In the genomic region with DNA sequence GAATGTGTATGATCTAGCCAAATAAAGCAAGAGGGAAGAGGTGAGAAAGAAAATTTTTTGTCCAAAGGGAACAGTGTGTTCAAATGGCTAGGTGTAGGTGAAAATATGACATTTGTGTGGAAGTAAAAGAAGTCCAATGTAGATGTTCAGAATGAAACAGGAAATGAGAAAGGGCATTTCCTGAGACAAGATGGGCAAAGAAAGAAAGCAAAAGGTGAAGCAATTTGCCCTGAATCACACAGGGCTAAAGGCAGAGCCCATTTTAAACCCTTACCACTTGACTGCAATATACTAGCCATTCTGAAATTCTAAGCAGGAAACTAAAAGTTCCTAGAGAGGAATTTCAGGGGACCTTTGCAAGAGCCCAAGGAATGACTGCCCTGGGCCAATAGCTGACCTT, we compare ENCODE assay signal across 2 cellular contexts.
TF ChIP-seq lines count a peak whose summit lies in the region.

No MANE protein-coding gene starts in this region.

TF ChIP-seq in IMR-90, 13 proteins besides CTCF, POLR2A, EP300 and RAD21:
- no peak for TF ChIP-seq RFX5 (IDR thresholded peaks at IDR 0.05; ENCODE audit: low read depth, low read length)
- no peak for TF ChIP-seq NFE2L2 (IDR thresholded peaks at IDR 0.05; ENCODE audit: low read depth, low read length)
- TF ChIP-seq MXI1 (IDR thresholded peaks at IDR 0.05; ENCODE audit: borderline replicate concordance, low read depth, low read length), result no peak
- no peak for TF ChIP-seq USF2 (IDR thresholded peaks at IDR 0.05; ENCODE audit: low read depth, low read length)
- no peak for TF ChIP-seq RCOR1 (IDR thresholded peaks at IDR 0.05; ENCODE audit: insufficient replicate concordance, low read length)
- no peak for TF ChIP-seq SMC3 (IDR thresholded peaks at IDR 0.05; ENCODE audit: low read depth, low read length)
- TF ChIP-seq CHD1 (IDR thresholded peaks at IDR 0.05; ENCODE audit: low read depth, low read length), result no peak
- no peak for TF ChIP-seq CEBPB (IDR thresholded peaks at IDR 0.05; ENCODE audit: low read depth, low read length)
- no peak for TF ChIP-seq MAFK (IDR thresholded peaks at IDR 0.05; ENCODE audit: low read depth, low read length)
- TF ChIP-seq MAZ (IDR thresholded peaks at IDR 0.05; ENCODE audit: borderline replicate concordance, low read depth, low read length), result no peak
- no peak for TF ChIP-seq BHLHE40 (IDR thresholded peaks at IDR 0.05; ENCODE audit: low read depth, low read length)
- TF ChIP-seq FOS (IDR thresholded peaks at IDR 0.05; ENCODE audit: low read depth, low read length), result no peak
- TF ChIP-seq, protein P1, sequence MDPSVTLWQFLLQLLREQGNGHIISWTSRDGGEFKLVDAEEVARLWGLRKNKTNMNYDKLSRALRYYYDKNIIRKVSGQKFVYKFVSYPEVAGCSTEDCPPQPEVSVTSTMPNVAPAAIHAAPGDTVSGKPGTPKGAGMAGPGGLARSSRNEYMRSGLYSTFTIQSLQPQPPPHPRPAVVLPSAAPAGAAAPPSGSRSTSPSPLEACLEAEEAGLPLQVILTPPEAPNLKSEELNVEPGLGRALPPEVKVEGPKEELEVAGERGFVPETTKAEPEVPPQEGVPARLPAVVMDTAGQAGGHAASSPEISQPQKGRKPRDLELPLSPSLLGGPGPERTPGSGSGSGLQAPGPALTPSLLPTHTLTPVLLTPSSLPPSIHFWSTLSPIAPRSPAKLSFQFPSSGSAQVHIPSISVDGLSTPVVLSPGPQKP (IDR thresholded peaks at IDR 0.05; ENCODE audit: borderline replicate concordance, low read depth, low read length), result no peak
TF ChIP-seq in IMR-90: peak in this region for 0.

TF ChIP-seq in GM12878, 131 proteins besides CTCF, POLR2A, EP300 and RAD21:
- TF ChIP-seq, protein P2, sequence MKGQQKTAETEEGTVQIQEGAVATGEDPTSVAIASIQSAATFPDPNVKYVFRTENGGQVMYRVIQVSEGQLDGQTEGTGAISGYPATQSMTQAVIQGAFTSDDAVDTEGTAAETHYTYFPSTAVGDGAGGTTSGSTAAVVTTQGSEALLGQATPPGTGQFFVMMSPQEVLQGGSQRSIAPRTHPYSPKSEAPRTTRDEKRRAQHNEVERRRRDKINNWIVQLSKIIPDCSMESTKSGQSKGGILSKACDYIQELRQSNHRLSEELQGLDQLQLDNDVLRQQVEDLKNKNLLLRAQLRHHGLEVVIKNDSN (IDR thresholded peaks at IDR 0.05; ENCODE audit: borderline replicate concordance, extremely low read length, insufficient read depth, low read depth, low read length), result no peak
- no peak for TF ChIP-seq ATF3 (IDR thresholded peaks at IDR 0.05; ENCODE audit: borderline replicate concordance, extremely low read depth, low read depth, low read length)
- no peak for TF ChIP-seq ESRRA (IDR thresholded peaks at IDR 0.05; ENCODE audit: low read length)
- peak in 1 of 2 experiments; percentile 60; a peak in 1 of 4 replicates for TF ChIP-seq ETV6 (conservative IDR thresholded peaks at IDR 0.05 in 1 of 2, IDR thresholded peaks at IDR 0.05 in 1 of 2; ENCODE audit: borderline replicate concordance in 1 of 2, low read depth in 1 of 2)
- TF ChIP-seq NR2C2 (IDR thresholded peaks at IDR 0.05; ENCODE audit: borderline replicate concordance, control insufficient read depth, insufficient read length, low read depth), result no peak
- TF ChIP-seq STAT1 (conservative IDR thresholded peaks at IDR 0.05), result no peak
- TF ChIP-seq PML (IDR thresholded peaks at IDR 0.05; ENCODE audit: low read length), result no peak
- no peak for TF ChIP-seq STAT3 (IDR thresholded peaks at IDR 0.05; ENCODE audit: low read depth, low read length)
- TF ChIP-seq SREBF2 (IDR thresholded peaks at IDR 0.05; ENCODE audit: low read length), result no peak
- TF ChIP-seq, protein P3, sequence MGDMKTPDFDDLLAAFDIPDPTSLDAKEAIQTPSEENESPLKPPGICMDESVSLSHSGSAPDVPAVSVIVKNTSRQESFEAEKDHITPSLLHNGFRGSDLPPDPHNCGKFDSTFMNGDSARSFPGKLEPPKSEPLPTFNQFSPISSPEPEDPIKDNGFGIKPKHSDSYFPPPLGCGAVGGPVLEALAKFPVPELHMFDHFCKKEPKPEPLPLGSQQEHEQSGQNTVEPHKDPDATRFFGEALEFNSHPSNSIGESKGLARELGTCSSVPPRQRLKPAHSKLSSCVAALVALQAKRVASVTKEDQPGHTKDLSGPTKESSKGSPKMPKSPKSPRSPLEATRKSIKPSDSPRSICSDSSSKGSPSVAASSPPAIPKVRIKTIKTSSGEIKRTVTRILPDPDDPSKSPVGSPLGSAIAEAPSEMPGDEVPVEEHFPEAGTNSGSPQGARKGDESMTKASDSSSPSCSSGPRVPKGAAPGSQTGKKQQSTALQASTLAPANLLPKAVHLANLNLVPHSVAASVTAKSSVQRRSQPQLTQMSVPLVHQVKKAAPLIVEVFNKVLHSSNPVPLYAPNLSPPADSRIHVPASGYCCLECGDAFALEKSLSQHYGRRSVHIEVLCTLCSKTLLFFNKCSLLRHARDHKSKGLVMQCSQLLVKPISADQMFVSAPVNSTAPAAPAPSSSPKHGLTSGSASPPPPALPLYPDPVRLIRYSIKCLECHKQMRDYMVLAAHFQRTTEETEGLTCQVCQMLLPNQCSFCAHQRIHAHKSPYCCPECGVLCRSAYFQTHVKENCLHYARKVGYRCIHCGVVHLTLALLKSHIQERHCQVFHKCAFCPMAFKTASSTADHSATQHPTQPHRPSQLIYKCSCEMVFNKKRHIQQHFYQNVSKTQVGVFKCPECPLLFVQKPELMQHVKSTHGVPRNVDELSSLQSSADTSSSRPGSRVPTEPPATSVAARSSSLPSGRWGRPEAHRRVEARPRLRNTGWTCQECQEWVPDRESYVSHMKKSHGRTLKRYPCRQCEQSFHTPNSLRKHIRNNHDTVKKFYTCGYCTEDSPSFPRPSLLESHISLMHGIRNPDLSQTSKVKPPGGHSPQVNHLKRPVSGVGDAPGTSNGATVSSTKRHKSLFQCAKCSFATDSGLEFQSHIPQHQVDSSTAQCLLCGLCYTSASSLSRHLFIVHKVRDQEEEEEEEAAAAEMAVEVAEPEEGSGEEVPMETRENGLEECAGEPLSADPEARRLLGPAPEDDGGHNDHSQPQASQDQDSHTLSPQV (IDR thresholded peaks at IDR 0.05), result no peak
- TF ChIP-seq LARP7 (IDR thresholded peaks at IDR 0.05), result no peak
- TF ChIP-seq PAX5 (IDR thresholded peaks at IDR 0.05; ENCODE audit: borderline replicate concordance, low read depth, low read length), result no peak
- TF ChIP-seq REST (IDR thresholded peaks at IDR 0.05; ENCODE audit: low read depth, low read length), result no peak
- TF ChIP-seq SPI1 (IDR thresholded peaks at IDR 0.05; ENCODE audit: borderline replicate concordance, insufficient read depth, low read depth, low read length), result peak; percentile 17; the same call in 1 of the 2 replicates
- TF ChIP-seq JUNB (IDR thresholded peaks at IDR 0.05), result no peak
TF ChIP-seq in GM12878: peak in this region for 2.
